39 cellular contexts compared by ENCODE assay signal in genomic region chr12:11273449-11273848, GRCh38. TPM values are rescaled to one million over a fixed set of nuclear protein-coding genes. Genes with fewer than 3 reads are reported as not detected.
"Had no signal": no experiment of that assay in that cellular context is flagged by ENCODE, and none has a peak within 500 bp of the region (broad histone marks: within the 10 kb centered on the region; RNA-seq: fewer than 3 reads in every experiment).

No MANE protein-coding gene starts in this region.

- H3K27ac ChIP-seq: adrenal gland, body of pancreas, brain microvascular endothelial cell, breast epithelium, cardiac muscle cell, VCaP had no signal

- H3K4me3 ChIP-seq: adrenal gland, body of pancreas, breast epithelium, cardiac muscle cell had no signal

- H3K27me3 ChIP-seq: adrenal gland, body of pancreas, brain microvascular endothelial cell, breast epithelium, cardiac muscle cell had no signal

- DNase-seq: activated B cell treated with CpG ODN at 0.5 μM for 24 hours; activated CD4-positive, alpha-beta memory T cell treated with anti-CD3 and anti-CD28 coated beads for 36 hours; activated CD4-positive, alpha-beta T cell treated with anti-CD3 and anti-CD28 coated beads for 4 hours; activated CD4-positive, alpha-beta T cell treated with anti-CD3 and anti-CD28 coated beads, Interleukin-2, amount 10 ng/mL, durations not matched to agents 24 days and 14 days; activated CD4-positive, alpha-beta T cell treated with anti-CD3 and anti-CD28 coated beads, Interleukin-2, amount 50 U/mL, for 1 hour; activated CD4-positive, alpha-beta T cell treated with anti-CD3 and anti-CD28 coated beads, Interleukin-2, amount 50 U/mL, for 4 hours; activated CD4-positive, CD25-positive, alpha-beta regulatory T cell treated with anti-CD3 and anti-CD28 coated beads, Interleukin-2, amount 50 U/mL, for 72 hours; activated CD8-positive, alpha-beta memory T cell treated with anti-CD3 and anti-CD28 coated beads, Interleukin-2, amount 50 U/mL, for 4 hours; activated CD8-positive, alpha-beta T cell treated with anti-CD3 and anti-CD28 coated beads for 36 hours; activated effector memory CD4-positive, alpha-beta T cell treated with anti-CD3 and anti-CD28 coated beads, Interleukin-2, amount 50 U/mL, for 16 hours; activated gamma-delta T cell treated with Interleukin-2 at 50 U/mL for 16 hours; activated naive CD4-positive, alpha-beta T cell; activated naive CD4-positive, alpha-beta T cell treated with anti-CD3 and anti-CD28 coated beads for 36 hours; activated naive CD4-positive, alpha-beta T cell treated with anti-CD3 and anti-CD28 coated beads, Interleukin-2, amount 50 U/mL, for 16 hours; activated naive CD8-positive, alpha-beta T cell treated with anti-CD3 and anti-CD28 coated beads for 36 hours; activated T-cell treated with anti-CD3 and anti-CD28 coated beads for 4 hours; activated T-cell treated with anti-CD3 and anti-CD28 coated beads, Interleukin-2, amount 50 U/mL, for 1 hour; activated T-cell treated with anti-CD3 and anti-CD28 coated beads, Interleukin-2, amount 50 U/mL, for 4 hours; activated T-cell treated with anti-CD3 and anti-CD28 coated beads, Interleukin-2, amount 50 U/mL, for 72 hours; adrenal gland; amniotic stem cell; aorta; body of pancreas; brain microvascular endothelial cell; caudate nucleus; cerebellar nuclear complex; T-helper 1 cell; T-helper 2 cell; T-helper 9 cell had no signal

- H3K4me1 ChIP-seq: adrenal gland, body of pancreas, breast epithelium had no signal

- H3K9me3 ChIP-seq: adrenal gland, body of pancreas, breast epithelium had no signal

- H3K36me3 ChIP-seq: adrenal gland, brain microvascular endothelial cell, breast epithelium, cardiac muscle cell had no signal

- ATAC-seq: activated CD8-positive, alpha-beta T cell treated with anti-CD3 and anti-CD28 coated beads for 36 hours; activated naive CD4-positive, alpha-beta T cell treated with anti-CD3 and anti-CD28 coated beads, Interleukin-2, amount 50 U/mL, for 72 hours; activated T-cell treated with anti-CD3 and anti-CD28 coated beads, Interleukin-2, amount 50 U/mL, for 4 hours; activated T-cell treated with anti-CD3 and anti-CD28 coated beads, Interleukin-2, amount 50 U/mL, for 72 hours; activated T-helper 17 cell treated with anti-CD3 and anti-CD28 coated beads, Interleukin-2, amount 50 U/mL, for 72 hours; body of pancreas had no signal

- FAIRE-seq: astrocyte, TTC549 had no signal

RNA-seq across cellular contexts. Expression of gene PRB3, which starts 3.9 kb away (rescaled TPM):
- total RNA-seq: activated B cell treated with CpG ODN at 0.5 μM for 24 hours; activated CD4-positive, alpha-beta memory T cell treated with anti-CD3 and anti-CD28 coated beads for 36 hours; activated CD4-positive, alpha-beta T cell treated with anti-CD3 and anti-CD28 coated beads, Interleukin-2, amount 10 ng/mL, durations not matched to agents 24 days and 14 days; activated CD8-positive, alpha-beta memory T cell treated with anti-CD3 and anti-CD28 coated beads for 36 hours; activated CD8-positive, alpha-beta T cell treated with anti-CD3 and anti-CD28 coated beads for 36 hours; activated naive CD4-positive, alpha-beta T cell treated with anti-CD3 and anti-CD28 coated beads for 36 hours; activated naive CD4-positive, alpha-beta T cell treated with anti-CD3 and anti-CD28 coated beads, Interleukin-2, amount 50 U/mL, for 72 hours; activated naive CD8-positive, alpha-beta T cell treated with anti-CD3 and anti-CD28 coated beads for 36 hours; activated T-cell treated with anti-CD3 and anti-CD28 coated beads, Interleukin-2, amount 50 U/mL, for 4 hours; activated T-cell treated with anti-CD3 and anti-CD28 coated beads, Interleukin-2, amount 50 U/mL, for 72 hours; activated T-helper 1 cell treated with anti-CD3 and anti-CD28 coated beads, Interleukin-12 subunit alpha, Interleukin-12 subunit beta, Interleukin-2, Interleukin-4 antibody, amounts not matched to agents 30 ng/mL and 10 ng/mL and 1 ng/mL, durations not matched to agents 14 hours and 24 hours and 36 hours; activated T-helper 17 cell treated with anti-CD3 and anti-CD28 coated beads, Interleukin-2, amount 50 U/mL, for 72 hours; adrenal gland; aorta; astrocyte; body of pancreas; breast epithelium; cardiac muscle cell; chondrocyte had no signal
- polyA plus RNA-seq: adrenal gland, aorta had no signal

RNA-seq across cellular contexts. Expression of gene PRB4, which starts 36.8 kb away (rescaled TPM):
- total RNA-seq: activated B cell treated with CpG ODN at 0.5 μM for 24 hours; activated CD4-positive, alpha-beta memory T cell treated with anti-CD3 and anti-CD28 coated beads for 36 hours; activated CD4-positive, alpha-beta T cell treated with anti-CD3 and anti-CD28 coated beads, Interleukin-2, amount 10 ng/mL, durations not matched to agents 24 days and 14 days; activated CD8-positive, alpha-beta memory T cell treated with anti-CD3 and anti-CD28 coated beads for 36 hours; activated CD8-positive, alpha-beta T cell treated with anti-CD3 and anti-CD28 coated beads for 36 hours; activated naive CD4-positive, alpha-beta T cell treated with anti-CD3 and anti-CD28 coated beads for 36 hours; activated naive CD4-positive, alpha-beta T cell treated with anti-CD3 and anti-CD28 coated beads, Interleukin-2, amount 50 U/mL, for 72 hours; activated naive CD8-positive, alpha-beta T cell treated with anti-CD3 and anti-CD28 coated beads for 36 hours; activated T-cell treated with anti-CD3 and anti-CD28 coated beads, Interleukin-2, amount 50 U/mL, for 4 hours; activated T-cell treated with anti-CD3 and anti-CD28 coated beads, Interleukin-2, amount 50 U/mL, for 72 hours; activated T-helper 1 cell treated with anti-CD3 and anti-CD28 coated beads, Interleukin-12 subunit alpha, Interleukin-12 subunit beta, Interleukin-2, Interleukin-4 antibody, amounts not matched to agents 30 ng/mL and 10 ng/mL and 1 ng/mL, durations not matched to agents 14 hours and 24 hours and 36 hours; activated T-helper 17 cell treated with anti-CD3 and anti-CD28 coated beads, Interleukin-2, amount 50 U/mL, for 72 hours; adrenal gland; aorta; astrocyte; body of pancreas; breast epithelium; chondrocyte had no signal
- polyA plus RNA-seq: adrenal gland, aorta had no signal
